23 cellular contexts compared by ENCODE assay signal in the genomic region with DNA sequence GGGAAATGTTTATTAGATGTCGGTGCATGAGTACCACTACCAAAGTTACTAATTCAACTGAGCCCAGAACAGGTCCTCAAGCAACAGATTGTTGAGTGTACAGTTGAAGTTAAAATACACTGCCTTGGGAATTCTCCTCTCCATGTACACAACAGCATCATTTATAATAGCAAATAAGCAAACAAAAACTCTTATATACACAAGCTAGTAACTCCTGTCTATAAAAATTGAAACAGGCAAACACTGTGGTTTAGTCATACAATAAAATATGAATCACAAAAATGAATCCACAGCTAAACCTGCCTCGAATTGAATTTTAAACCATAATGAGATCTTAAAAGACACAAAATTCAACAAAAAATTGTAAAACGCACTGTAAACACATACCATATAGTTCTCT.
"Had no signal": no experiment of that assay in that cellular context is flagged by ENCODE, and none has a peak within 500 bp of the region (broad histone marks: within the 10 kb centered on the region; RNA-seq: fewer than 3 reads in every experiment).

No MANE protein-coding gene starts in this region.

- H3K9me3 ChIP-seq: esophagus muscularis mucosa, gastroesophageal sphincter, heart left ventricle, left ventricle myocardium inferior, lower lobe of right lung had no signal

- H3K36me3 ChIP-seq: esophagus muscularis mucosa, gastroesophageal sphincter, heart left ventricle, left ventricle myocardium inferior, lower lobe of right lung had no signal

- FAIRE-seq: endothelial cell of umbilical vein, frontal cortex, kidney had no signal

- H3K27me3 ChIP-seq: dorsolateral prefrontal cortex, esophagus muscularis mucosa, foreskin keratinocyte, gastroesophageal sphincter, heart left ventricle, hepatocyte had no signal

- H3K4me3 ChIP-seq: coronary artery, dorsolateral prefrontal cortex, esophagus muscularis mucosa, gastroesophageal sphincter, heart left ventricle, hepatocyte, left ventricle myocardium inferior, lower lobe of right lung had no signal

- H3K4me1 ChIP-seq: esophagus muscularis mucosa, gastroesophageal sphincter, heart left ventricle, left ventricle myocardium inferior, lower lobe of right lung had no signal

- DNase-seq: dermis blood vessel endothelial cell; dorsolateral prefrontal cortex; effector CD4-positive, alpha-beta T cell; effector memory CD4-positive, alpha-beta T cell; foreskin keratinocyte; heart left ventricle; hypothalamus; immature natural killer cell; islet precursor cell; kidney; kidney glomerular epithelial cell; left colon; left ventricle myocardium inferior; lower lobe of right lung; mesenchymal stem cell; naive thymus-derived CD4-positive, alpha-beta T cell had no signal

- ATAC-seq: foreskin keratinocyte; gastroesophageal sphincter; heart left ventricle; left colon; left lobe of liver; lower lobe of right lung; naive thymus-derived CD4-positive, alpha-beta T cell had no signal

- H3K4me2 ChIP-seq: hepatocyte had no signal

- H3K27ac ChIP-seq: coronary artery, dorsolateral prefrontal cortex, esophagus muscularis mucosa, foreskin keratinocyte, gastroesophageal sphincter, heart left ventricle, hepatocyte, left ventricle myocardium inferior, lower lobe of right lung had no signal
